8 cellular contexts compared by ENCODE assay signal in genomic region chrX:69152398-69152797, GRCh38. TPM values are rescaled to one million over a fixed set of nuclear protein-coding genes. Genes with fewer than 3 reads are reported as not detected.
DNase-seq lines count a peak whose midpoint lies in the region; ATAC-seq, FAIRE-seq and TF ChIP-seq lines count a peak whose summit lies in the region.

No MANE protein-coding gene starts in this region.

- no peak overlapping the region for H3K27ac ChIP-seq in naive thymus-derived CD4-positive, alpha-beta T cell (ENCODE audit: low read depth, low read length)

- TF ChIP-seq CTCF in bronchial epithelial cell (IDR thresholded peaks at IDR 0.05; ENCODE audit: insufficient read depth, low read length, severe bottlenecking), result no peak

- H3K9me3 Mint-ChIP-seq in naive thymus-derived CD4-positive, alpha-beta T cell, result peaks cover 0 to 2% (median 0%) of the 10 kb centered on the region in 11 donors
- H3K9me3 Mint-ChIP-seq in activated CD4-positive, alpha-beta T cell treated with anti-CD3 and anti-CD28 coated beads, Interleukin-2, amount 10 ng/mL, durations not matched to agents 24 days and 14 days, result no peaks in the 10 kb centered on the region
- H3K9me3 Mint-ChIP-seq in stimulated activated naive B cell treated with anti-CD40 and anti-IgM and Interleukin-4, amounts not matched to agents 10 μg/mL and 1 μg/mL and 100 μg/mL, for 72 hours, result no peaks in the 10 kb centered on the region

- intact Hi-C loops in naive thymus-derived CD4-positive, alpha-beta T cell (cut with micrococcal nuclease), result no loop called here
- intact Hi-C loops in activated CD4-positive, alpha-beta T cell treated with anti-CD3 and anti-CD28 coated beads, Interleukin-2, amount 10 ng/mL, durations not matched to agents 24 days and 14 days (cut with micrococcal nuclease), result no loop called here

- no peak overlapping the region for H3K4me3 Mint-ChIP-seq in naive thymus-derived CD4-positive, alpha-beta T cell
- H3K4me3 Mint-ChIP-seq in activated CD4-positive, alpha-beta T cell treated with anti-CD3 and anti-CD28 coated beads, Interleukin-2, amount 10 ng/mL, durations not matched to agents 24 days and 14 days, result no peak overlapping the region
- no peak overlapping the region for H3K4me3 Mint-ChIP-seq in stimulated activated naive B cell treated with anti-CD40 and anti-IgM and Interleukin-4, amounts not matched to agents 10 μg/mL and 1 μg/mL and 100 μg/mL, for 72 hours

- DNase-seq in DMS53 treated with DMSO at 0.1 percent for 48 hours (lab: John Stamatoyannopoulos, UW; ENCODE audit: unreplicated experiment), result peak; percentile 75
- peak; percentile 52 for DNase-seq in NCI-H1092 treated with DMSO at 0.1 percent for 48 hours (lab: John Stamatoyannopoulos, UW)
- DNase-seq in bronchial epithelial cell (ENCODE audit: low read depth), result peak; percentile 43
- DNase-seq in naive thymus-derived CD4-positive, alpha-beta T cell, result no peak
- DNase-seq in activated CD4-positive, alpha-beta T cell treated with anti-CD3 and anti-CD28 coated beads, Interleukin-2, amount 10 ng/mL, durations not matched to agents 24 days and 14 days, result no peak
- no peak for DNase-seq in NCI-H128 (lab: John Stamatoyannopoulos, UW; ENCODE audit: unreplicated experiment)
- DNase-seq in stimulated activated naive B cell treated with anti-CD40 and anti-IgM and Interleukin-4, amounts not matched to agents 10 μg/mL and 1 μg/mL and 100 μg/mL, for 72 hours, result no peak
- no peak for DNase-seq in activated CD4-positive, alpha-beta T cell treated with anti-CD3 and anti-CD28 coated beads for 1 hour

- no peak overlapping the region for H3K27ac Mint-ChIP-seq in naive thymus-derived CD4-positive, alpha-beta T cell
- no peak overlapping the region for H3K27ac Mint-ChIP-seq in activated CD4-positive, alpha-beta T cell treated with anti-CD3 and anti-CD28 coated beads, Interleukin-2, amount 10 ng/mL, durations not matched to agents 24 days and 14 days
- no peak overlapping the region for H3K27ac Mint-ChIP-seq in stimulated activated naive B cell treated with anti-CD40 and anti-IgM and Interleukin-4, amounts not matched to agents 10 μg/mL and 1 μg/mL and 100 μg/mL, for 72 hours

- no peaks in the 10 kb centered on the region for H3K4me1 Mint-ChIP-seq in naive thymus-derived CD4-positive, alpha-beta T cell
- H3K4me1 Mint-ChIP-seq in activated CD4-positive, alpha-beta T cell treated with anti-CD3 and anti-CD28 coated beads, Interleukin-2, amount 10 ng/mL, durations not matched to agents 24 days and 14 days, result no peaks in the 10 kb centered on the region
- H3K4me1 Mint-ChIP-seq in stimulated activated naive B cell treated with anti-CD40 and anti-IgM and Interleukin-4, amounts not matched to agents 10 μg/mL and 1 μg/mL and 100 μg/mL, for 72 hours, result peaks cover 0 to 2% of the 10 kb centered on the region in 2 donors

- H3K4me1 ChIP-seq in naive thymus-derived CD4-positive, alpha-beta T cell (ENCODE audit: control insufficient read depth in 2 of 2, insufficient read depth in 2 of 2, low read length in 2 of 2), result no peaks in the 10 kb centered on the region

- H3K27me3 Mint-ChIP-seq in naive thymus-derived CD4-positive, alpha-beta T cell, result peaks cover 0 to 3% (median 0%) of the 10 kb centered on the region in 5 donors
- no peaks in the 10 kb centered on the region for H3K27me3 Mint-ChIP-seq in activated CD4-positive, alpha-beta T cell treated with anti-CD3 and anti-CD28 coated beads, Interleukin-2, amount 10 ng/mL, durations not matched to agents 24 days and 14 days
- peaks cover 16 to 33% of the 10 kb centered on the region in 2 donors for H3K27me3 Mint-ChIP-seq in stimulated activated naive B cell treated with anti-CD40 and anti-IgM and Interleukin-4, amounts not matched to agents 10 μg/mL and 1 μg/mL and 100 μg/mL, for 72 hours

- no peak overlapping the region for H3K4me3 ChIP-seq in bronchial epithelial cell (ENCODE audit: low read depth, low read length)
- H3K4me3 ChIP-seq in naive thymus-derived CD4-positive, alpha-beta T cell (ENCODE audit: low read length), result no peak overlapping the region

- no peaks in the 10 kb centered on the region for H3K36me3 Mint-ChIP-seq in naive thymus-derived CD4-positive, alpha-beta T cell
- H3K36me3 Mint-ChIP-seq in activated CD4-positive, alpha-beta T cell treated with anti-CD3 and anti-CD28 coated beads, Interleukin-2, amount 10 ng/mL, durations not matched to agents 24 days and 14 days (ENCODE audit: low read depth), result no peaks in the 10 kb centered on the region
- no peaks in the 10 kb centered on the region for H3K36me3 Mint-ChIP-seq in stimulated activated naive B cell treated with anti-CD40 and anti-IgM and Interleukin-4, amounts not matched to agents 10 μg/mL and 1 μg/mL and 100 μg/mL, for 72 hours

- ATAC-seq in naive thymus-derived CD4-positive, alpha-beta T cell, result peak; percentile 41
- no peak for ATAC-seq in stimulated activated naive B cell treated with anti-CD40 and anti-IgM and Interleukin-4, amounts not matched to agents 10 μg/mL and 1 μg/mL and 100 μg/mL, for 72 hours (replicated peaks)

- CTCF ChIA-PET in naive thymus-derived CD4-positive, alpha-beta T cell (lab: Charles Lee), result no interaction called here

- POLR2A ChIA-PET in naive thymus-derived CD4-positive, alpha-beta T cell (lab: Charles Lee), result no interaction called here

- no peaks in the 10 kb centered on the region for H3K36me3 ChIP-seq in bronchial epithelial cell (ENCODE audit: control insufficient read depth, insufficient read depth, low read length)
- no peaks in the 10 kb centered on the region for H3K36me3 ChIP-seq in naive thymus-derived CD4-positive, alpha-beta T cell (ENCODE audit: control insufficient read depth in 2 of 3, insufficient read depth in 3 of 3, low read length in 3 of 3)

- no peaks in the 10 kb centered on the region for H3K27me3 ChIP-seq in bronchial epithelial cell (ENCODE audit: control insufficient read depth, insufficient read depth, low read length)
- no peaks in the 10 kb centered on the region for H3K27me3 ChIP-seq in naive thymus-derived CD4-positive, alpha-beta T cell (ENCODE audit: control insufficient read depth in 2 of 2, insufficient read depth in 2 of 2, low read length in 2 of 2)

- no peaks in the 10 kb centered on the region for H3K9me3 ChIP-seq in naive thymus-derived CD4-positive, alpha-beta T cell (ENCODE audit: control insufficient read depth in 2 of 3, low read length in 3 of 3)

- peak; percentile 50 for FAIRE-seq in bronchial epithelial cell (lab: Jason Lieb, UNC)

RNA-seq across cellular contexts. Expression of gene PJA1, which starts 12.9 kb away (rescaled TPM):
- 52.6 and 55.5 TPM in 2 replicates for total RNA-seq in bronchial epithelial cell
- 10 to 100 TPM; 14.4 to 27.0 (median 22.5) TPM for total RNA-seq in naive thymus-derived CD4-positive, alpha-beta T cell
- 10 to 100 TPM; 40.4 to 53.5 TPM for polyA plus RNA-seq in naive thymus-derived CD4-positive, alpha-beta T cell
- 14.4 and 15.5 TPM in 2 replicates for total RNA-seq in activated CD4-positive, alpha-beta T cell treated with anti-CD3 and anti-CD28 coated beads, Interleukin-2, amount 10 ng/mL, durations not matched to agents 24 days and 14 days

Comparison
In these comparisons a context has a peak if more than half of its experiments do, and no peak if none do; other contexts are left out.
1. DNase-seq: peak in DMS53 treated with DMSO at 0.1 percent for 48 hours (single experiment), NCI-H1092 treated with DMSO at 0.1 percent for 48 hours (single experiment) and bronchial epithelial cell (single experiment); none in naive thymus-derived CD4-positive, alpha-beta T cell (0 of 9), activated CD4-positive, alpha-beta T cell treated with anti-CD3 and anti-CD28 coated beads, Interleukin-2, amount 10 ng/mL, durations not matched to agents 24 days and 14 days (single experiment), NCI-H128 (single experiment), stimulated activated naive B cell treated with anti-CD40 and anti-IgM and Interleukin-4, amounts not matched to agents 10 μg/mL and 1 μg/mL and 100 μg/mL, for 72 hours (single experiment) and activated CD4-positive, alpha-beta T cell treated with anti-CD3 and anti-CD28 coated beads for 1 hour (single experiment).